9 cellular contexts compared by ENCODE assay signal in genomic region chr7:141074997-141075396, GRCh38. TPM values are rescaled to one million over a fixed set of nuclear protein-coding genes. Genes with fewer than 3 reads are reported as not detected.
A peak's percentile ranks its signal among the peaks of the same experiment; 100 is the strongest.
DNase-seq lines count a peak whose midpoint lies in the region; ATAC-seq and TF ChIP-seq lines count a peak whose summit lies in the region.
"Had no signal": no experiment of that assay in that cellular context is flagged by ENCODE, and none has a peak within 500 bp of the region (broad histone marks: within the 10 kb centered on the region; RNA-seq: fewer than 3 reads in every experiment).

No MANE protein-coding gene starts in this region.

- intact Hi-C loops in PC-9 (cut with micrococcal nuclease; ENCODE audit: unreplicated experiment), result no loop called here

- peaks cover 15% of the 10 kb centered on the region for H3K4me1 Mint-ChIP-seq in activated T-cell treated with anti-CD3 and anti-CD28 coated beads, Interleukin-2, amount 50 U/mL, for 72 hours (ENCODE audit: low read depth)
- H3K4me1 Mint-ChIP-seq in activated CD4-positive, alpha-beta memory T cell treated with anti-CD3 and anti-CD28 coated beads, Interleukin-2, amount 10 ng/mL, durations not matched to agents 7 days and 5 days, result peaks cover 23% of the 10 kb centered on the region
- H3K4me1 Mint-ChIP-seq in stimulated activated naive CD8-positive, alpha-beta T cell treated with anti-CD3 and anti-CD28 coated beads, Interleukin-15, amount 100 ng/mL, for 72 hours, result peaks cover 34% of the 10 kb centered on the region

- H3K4me3 ChIP-seq in kidney epithelial cell (ENCODE audit: low read depth, low read length) (peak overlapping the region; percentile 49), PC-9 (no peak overlapping the region)

- H3K4me3 Mint-ChIP-seq in activated T-cell treated with anti-CD3 and anti-CD28 coated beads, Interleukin-2, amount 50 U/mL, for 72 hours, result peak overlapping the region; percentile 70 to 76
- H3K4me3 Mint-ChIP-seq in activated CD4-positive, alpha-beta memory T cell treated with anti-CD3 and anti-CD28 coated beads, Interleukin-2, amount 10 ng/mL, durations not matched to agents 7 days and 5 days, result peak overlapping the region; percentile 69
- peak overlapping the region; percentile 78 to 80 for H3K4me3 Mint-ChIP-seq in stimulated activated naive CD8-positive, alpha-beta T cell treated with anti-CD3 and anti-CD28 coated beads, Interleukin-15, amount 100 ng/mL, for 72 hours

- H3K36me3 ChIP-seq in kidney epithelial cell (ENCODE audit: control insufficient read depth, insufficient read depth, low read length) (no peaks in the 10 kb centered on the region), PC-9 (ENCODE audit: low read depth) (no peaks in the 10 kb centered on the region)

- peaks cover 0 to 3% of the 10 kb centered on the region in 2 donors for H3K36me3 Mint-ChIP-seq in activated T-cell treated with anti-CD3 and anti-CD28 coated beads, Interleukin-2, amount 50 U/mL, for 72 hours (ENCODE audit: insufficient read depth in 2 of 2)
- no peaks in the 10 kb centered on the region for H3K36me3 Mint-ChIP-seq in activated CD4-positive, alpha-beta memory T cell treated with anti-CD3 and anti-CD28 coated beads, Interleukin-2, amount 10 ng/mL, durations not matched to agents 7 days and 5 days (ENCODE audit: low read depth)

- CTCF ChIA-PET in activated CD4-positive, alpha-beta memory T cell treated with anti-CD3 and anti-CD28 coated beads, Interleukin-2, amount 10 ng/mL, durations not matched to agents 7 days and 5 days (lab: Charles Lee), result interaction anchor here (1.3 kb wide), 1 partner anchor 48 kb away, joined by 3 read pairs; no protein-coding TSS in a partner anchor
- CTCF ChIA-PET in PC-9 (lab: Charles Lee), result no interaction called here

- BruUV-seq in PC-9 (replicated peaks; lab: Mats Ljungman, UMichigan), result no TSS peak

- H3K27me3 Mint-ChIP-seq in activated T-cell treated with anti-CD3 and anti-CD28 coated beads, Interleukin-2, amount 50 U/mL, for 72 hours (ENCODE audit: low read depth), result peaks cover 27% of the 10 kb centered on the region
- peaks cover 36% of the 10 kb centered on the region for H3K27me3 Mint-ChIP-seq in activated CD4-positive, alpha-beta memory T cell treated with anti-CD3 and anti-CD28 coated beads, Interleukin-2, amount 10 ng/mL, durations not matched to agents 7 days and 5 days
- peaks cover 40% of the 10 kb centered on the region for H3K27me3 Mint-ChIP-seq in stimulated activated naive CD8-positive, alpha-beta T cell treated with anti-CD3 and anti-CD28 coated beads, Interleukin-15, amount 100 ng/mL, for 72 hours

- POLR2A ChIA-PET in activated CD4-positive, alpha-beta memory T cell treated with anti-CD3 and anti-CD28 coated beads, Interleukin-2, amount 10 ng/mL, durations not matched to agents 7 days and 5 days (lab: Charles Lee), result no interaction called here
- POLR2A ChIA-PET in PC-9 (lab: Charles Lee; ENCODE audit: unreplicated experiment), result no interaction called here

- H3K27ac Mint-ChIP-seq in activated T-cell treated with anti-CD3 and anti-CD28 coated beads, Interleukin-2, amount 50 U/mL, for 72 hours, result no peak overlapping the region
- no peak overlapping the region for H3K27ac Mint-ChIP-seq in activated CD4-positive, alpha-beta memory T cell treated with anti-CD3 and anti-CD28 coated beads, Interleukin-2, amount 10 ng/mL, durations not matched to agents 7 days and 5 days
- H3K27ac Mint-ChIP-seq in stimulated activated naive CD8-positive, alpha-beta T cell treated with anti-CD3 and anti-CD28 coated beads, Interleukin-15, amount 100 ng/mL, for 72 hours, result no peak overlapping the region

- no peaks in the 10 kb centered on the region for H3F3A ChIP-seq in PC-9 (ENCODE audit: insufficient read depth, low read depth)

- H3K4me2 ChIP-seq in PC-9, result no peak overlapping the region

- DNase-seq in activated T-cell treated with anti-CD3 and anti-CD28 coated beads, Interleukin-2, amount 50 U/mL, for 72 hours, result no peak
- no peak for DNase-seq in activated T-cell treated with anti-CD3 and anti-CD28 coated beads, Interleukin-2, amount 50 U/mL, for 48 hours
- DNase-seq in activated CD4-positive, alpha-beta memory T cell treated with anti-CD3 and anti-CD28 coated beads, Interleukin-2, amount 10 ng/mL, durations not matched to agents 7 days and 5 days, result no peak
- DNase-seq in kidney epithelial cell (ENCODE audit: low read depth), result no peak
- no peak for DNase-seq in stimulated activated naive CD8-positive, alpha-beta T cell treated with anti-CD3 and anti-CD28 coated beads, Interleukin-15, amount 100 ng/mL, for 72 hours
- DNase-seq in inferior parietal cortex (ENCODE audit: extremely low spot score), result no peak
- DNase-seq in PC-9, result no peak
- no peak for DNase-seq in NCI-H82 (lab: John Stamatoyannopoulos, UW)
- DNase-seq: activated CD8-positive, alpha-beta memory T cell treated with anti-CD3 and anti-CD28 coated beads, Interleukin-2, amount 50 U/mL, for 4 hours had no signal

- H3K9me2 ChIP-seq in PC-9 (ENCODE audit: insufficient read depth), result no peaks in the 10 kb centered on the region

- no peaks in the 10 kb centered on the region for H3K9me3 ChIP-seq in PC-9 (ENCODE audit: insufficient read depth, low read depth)

- H3K9me3 Mint-ChIP-seq in activated T-cell treated with anti-CD3 and anti-CD28 coated beads, Interleukin-2, amount 50 U/mL, for 72 hours, result no peaks in the 10 kb centered on the region
- no peaks in the 10 kb centered on the region for H3K9me3 Mint-ChIP-seq in activated CD4-positive, alpha-beta memory T cell treated with anti-CD3 and anti-CD28 coated beads, Interleukin-2, amount 10 ng/mL, durations not matched to agents 7 days and 5 days
- no peaks in the 10 kb centered on the region for H3K9me3 Mint-ChIP-seq in stimulated activated naive CD8-positive, alpha-beta T cell treated with anti-CD3 and anti-CD28 coated beads, Interleukin-15, amount 100 ng/mL, for 72 hours

- H3K27me3 ChIP-seq in kidney epithelial cell (ENCODE audit: control insufficient read depth, insufficient read depth, low read length), result peaks cover 6% of the 10 kb centered on the region
- peaks cover 46% of the 10 kb centered on the region for H3K27me3 ChIP-seq in PC-9 (ENCODE audit: insufficient read depth, low read depth)

- no peak overlapping the region for H3K27ac ChIP-seq in PC-9

- H4K20me1 ChIP-seq in PC-9 (ENCODE audit: insufficient read depth), result no peaks in the 10 kb centered on the region

- TF ChIP-seq CTCF in kidney epithelial cell (IDR thresholded peaks at IDR 0.05; ENCODE audit: insufficient read depth, low read length, poor library complexity, severe bottlenecking) (no peak), PC-9 (conservative IDR thresholded peaks at IDR 0.05) (no peak)

- H2AFZ ChIP-seq in PC-9, result no peak overlapping the region

- no peak for ATAC-seq in activated T-cell treated with anti-CD3 and anti-CD28 coated beads, Interleukin-2, amount 50 U/mL, for 72 hours (replicated peaks in 1 of 2)
- no peak for ATAC-seq in stimulated activated naive CD8-positive, alpha-beta T cell treated with anti-CD3 and anti-CD28 coated beads, Interleukin-15, amount 100 ng/mL, for 72 hours

- H3K79me2 ChIP-seq in PC-9 (ENCODE audit: low read depth), result no peaks in the 10 kb centered on the region

- no peaks in the 10 kb centered on the region for H3K4me1 ChIP-seq in PC-9 (replicated peaks; ENCODE audit: insufficient read depth)

RNA-seq across cellular contexts. Expression of gene TMEM178B, which starts 1.1 kb away (rescaled TPM):
- 1 to 10 TPM; 1.0 to 1.4 TPM for total RNA-seq in activated T-cell treated with anti-CD3 and anti-CD28 coated beads, Interleukin-2, amount 50 U/mL, for 72 hours
- 1 to 10 TPM; 1.7 TPM for total RNA-seq in activated CD4-positive, alpha-beta memory T cell treated with anti-CD3 and anti-CD28 coated beads, Interleukin-2, amount 10 ng/mL, durations not matched to agents 7 days and 5 days
- 5.5 and 9.7 TPM in 2 replicates for total RNA-seq in kidney epithelial cell
- total RNA-seq in PC-9 (2021), result not detected in 2 replicates
